In the genomic region with DNA sequence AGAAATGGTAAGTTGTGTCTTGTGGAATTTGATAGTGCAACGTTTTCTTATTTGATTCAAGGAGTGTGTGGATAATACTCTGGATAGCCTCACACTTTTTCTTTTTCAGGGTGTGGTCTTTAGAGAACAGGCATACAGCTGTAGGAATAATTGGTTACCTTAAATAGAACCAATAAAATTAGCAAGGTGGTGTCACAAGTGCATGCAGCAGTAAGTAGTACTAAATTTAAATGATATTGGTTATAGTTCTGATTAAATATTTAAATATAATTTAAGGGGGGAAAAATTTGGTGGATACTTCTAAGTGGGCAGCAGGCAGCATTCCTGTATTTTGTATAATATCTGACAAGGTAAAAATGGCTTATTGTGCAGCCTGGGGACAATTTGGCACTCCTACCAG, we compare ENCODE assay signal across 1 cellular context.
TF ChIP-seq lines count a peak whose summit lies in the region.

No MANE protein-coding gene starts in this region.

TF ChIP-seq in HepG2, 621 proteins besides CTCF, POLR2A, EP300 and RAD21:
- TF ChIP-seq ARID3A (IDR thresholded peaks at IDR 0.05; ENCODE audit: low read depth, low read length) (0 out of 2 replicates have a peak, but pooled peaks have one; percentile 18), JUND (CRISPR knock-in tag; IDR thresholded peaks at IDR 0.05) (no peak)
